Comparison of ENCODE assay signal across 18 cellular contexts in genomic region chr4:169594560-169595195, GRCh38. TPM values are rescaled to one million over a fixed set of nuclear protein-coding genes. Genes with fewer than 3 reads are reported as not detected.
DNase-seq lines count a peak whose midpoint lies in the region; ATAC-seq, FAIRE-seq and TF ChIP-seq lines count a peak whose summit lies in the region.
"Had no signal": no experiment of that assay in that cellular context is flagged by ENCODE, and none has a peak within 500 bp of the region (broad histone marks: within the 10 kb centered on the region; RNA-seq: fewer than 3 reads in every experiment).

No MANE protein-coding gene starts in this region.

- intact Hi-C loops in Right ventricle myocardium superior (cut with DNase I), result no loop called here
- intact Hi-C loops in heart right ventricle (cut with DNase I), result no loop called here

- H3K27ac ChIP-seq in right atrium auricular region (no peak overlapping the region), heart right ventricle (peak overlapping the region in 6 of 10 donors; percentile 25 to 53 (median 33)), foreskin keratinocyte (no peak overlapping the region)
- H3K27ac ChIP-seq: GM23248 had no signal

- no peak overlapping the region for H3K4me3 Mint-ChIP-seq in activated T-helper 17 cell treated with anti-CD3 and anti-CD28 coated beads, Interleukin-2, amount 50 U/mL, for 72 hours
- H3K4me3 Mint-ChIP-seq: CD4-positive, alpha-beta memory T cell had no signal

- no peaks in the 10 kb centered on the region for H3K9me3 ChIP-seq in right atrium auricular region
- no peaks in the 10 kb centered on the region for H3K9me3 ChIP-seq in heart right ventricle

- H3K9me3 Mint-ChIP-seq in activated T-helper 17 cell treated with anti-CD3 and anti-CD28 coated beads, Interleukin-2, amount 50 U/mL, for 72 hours, result no peaks in the 10 kb centered on the region
- H3K9me3 Mint-ChIP-seq: CD4-positive, alpha-beta memory T cell had no signal

- H3K27me3 ChIP-seq in right atrium auricular region (no peaks in the 10 kb centered on the region), heart right ventricle (no peaks in the 10 kb centered on the region), foreskin keratinocyte (no peaks in the 10 kb centered on the region)

- H3K27ac Mint-ChIP-seq in activated T-helper 17 cell treated with anti-CD3 and anti-CD28 coated beads, Interleukin-2, amount 50 U/mL, for 72 hours, result no peak overlapping the region
- H3K27ac Mint-ChIP-seq: CD4-positive, alpha-beta memory T cell had no signal

- no peak for DNase-seq in Right ventricle myocardium superior
- no peak for DNase-seq in right atrium auricular region (ENCODE audit: low spot score)
- no peak for DNase-seq in heart right ventricle
- no peak for DNase-seq in foreskin keratinocyte
- DNase-seq: C1 segment of cervical spinal cord; Calu3; CD4-positive, alpha-beta memory T cell; COR-L47; DMS53; DMS79 treated with DMSO at 0.1 percent for 48 hours; GF-D8; GM23248; H7; HCEC 1CT had no signal

- H3K4me1 ChIP-seq in right atrium auricular region (no peaks in the 10 kb centered on the region), heart right ventricle (peaks cover 0 to 14% (median 9%) of the 10 kb centered on the region in 9 donors), foreskin keratinocyte (no peaks in the 10 kb centered on the region)

- no peak overlapping the region for H3K4me3 ChIP-seq in right atrium auricular region
- H3K4me3 ChIP-seq in heart right ventricle, result no peak overlapping the region
- H3K4me3 ChIP-seq: GM23248 had no signal

- H3K27me3 Mint-ChIP-seq in activated T-helper 17 cell treated with anti-CD3 and anti-CD28 coated beads, Interleukin-2, amount 50 U/mL, for 72 hours, result no peaks in the 10 kb centered on the region
- H3K27me3 Mint-ChIP-seq: CD4-positive, alpha-beta memory T cell had no signal

- peaks cover 47% of the 10 kb centered on the region for H3K36me3 Mint-ChIP-seq in activated T-helper 17 cell treated with anti-CD3 and anti-CD28 coated beads, Interleukin-2, amount 50 U/mL, for 72 hours (ENCODE audit: low read depth)

- FAIRE-seq in islet of Langerhans (lab: Jason Lieb, UNC), result peak; percentile 76
- FAIRE-seq: GM12892, H1 had no signal

- ATAC-seq in Right ventricle myocardium superior (ENCODE audit: poor library complexity) (peak; percentile 85), heart right ventricle (peak in 6 of 8 donors; percentile 42 to 84 (median 70)), foreskin keratinocyte (no peak)
- no peak for ATAC-seq in activated T-helper 17 cell treated with anti-CD3 and anti-CD28 coated beads, Interleukin-2, amount 50 U/mL, for 72 hours (replicated peaks)

- H3K36me3 ChIP-seq in right atrium auricular region (peaks cover 6% of the 10 kb centered on the region), heart right ventricle (peaks cover 0 to 72% (median 6%) of the 10 kb centered on the region in 9 donors)

- H3K4me1 Mint-ChIP-seq in activated T-helper 17 cell treated with anti-CD3 and anti-CD28 coated beads, Interleukin-2, amount 50 U/mL, for 72 hours, result no peaks in the 10 kb centered on the region
- H3K4me1 Mint-ChIP-seq: CD4-positive, alpha-beta memory T cell had no signal

- TF ChIP-seq CTCF in right atrium auricular region (IDR thresholded peaks at IDR 0.05), result no peak
- TF ChIP-seq CTCF in heart right ventricle (IDR thresholded peaks at IDR 0.05), result no peak
- TF ChIP-seq CTCF in foreskin keratinocyte (conservative IDR thresholded peaks at IDR 0.05), result no peak

RNA-seq across cellular contexts. Expression of gene NEK1, which starts 17.7 kb away (rescaled TPM):
- 13.5 TPM for total RNA-seq in Right ventricle myocardium superior
- 1 to 10 TPM; 7.2 to 9.3 TPM for total RNA-seq in right atrium auricular region
- total RNA-seq in heart right ventricle, result 10 to 100 TPM; 12.0 to 18.6 (median 15.5) TPM
- 10 to 100 TPM in 1 of 2 donors, 1 to 10 TPM in 1; 3.6 to 10.8 TPM for polyA plus RNA-seq in heart right ventricle
- 10 to 100 TPM; 10.4 to 13.8 TPM for total RNA-seq in activated T-helper 17 cell treated with anti-CD3 and anti-CD28 coated beads, Interleukin-2, amount 50 U/mL, for 72 hours
- 10.3 and 11.1 TPM in 2 replicates for total RNA-seq in foreskin keratinocyte
- 3.4 and 3.7 TPM in 2 replicates for polyA plus RNA-seq in foreskin keratinocyte

RNA-seq across cellular contexts. Expression of gene CLCN3, which starts 25.7 kb away (rescaled TPM):
- 62.0 TPM for total RNA-seq in Right ventricle myocardium superior
- total RNA-seq in right atrium auricular region, result 10 to 100 TPM; 32.9 to 58.4 TPM
- 10 to 100 TPM; 53.4 to 94.9 (median 65.2) TPM for total RNA-seq in heart right ventricle
- polyA plus RNA-seq in heart right ventricle, result 10 to 100 TPM; 13.1 to 21.9 TPM
- total RNA-seq in activated T-helper 17 cell treated with anti-CD3 and anti-CD28 coated beads, Interleukin-2, amount 50 U/mL, for 72 hours, result 10 to 100 TPM; 22.2 to 25.2 TPM
- total RNA-seq in foreskin keratinocyte, result 21.3 and 24.5 TPM in 2 replicates
- polyA plus RNA-seq in foreskin keratinocyte, result 4.8 and 5.4 TPM in 2 replicates

Comparison
In these comparisons a context has a peak if more than half of its experiments do, and no peak if none do; other contexts are left out.
1. H3K27ac ChIP-seq: peak in heart right ventricle (6 of 10); none in right atrium auricular region (0 of 2) and foreskin keratinocyte (single experiment).
2. ATAC-seq: peak in Right ventricle myocardium superior (single experiment) and heart right ventricle (6 of 8); none in activated T-helper 17 cell treated with anti-CD3 and anti-CD28 coated beads, Interleukin-2, amount 50 U/mL, for 72 hours (single experiment) and foreskin keratinocyte (single experiment).